In genomic region chr6:144090384-144090783, GRCh38 we compare ENCODE assay signal across 4 cellular contexts.
A peak's percentile ranks its signal among the peaks of the same experiment; 100 is the strongest.
TF ChIP-seq lines count a peak whose summit lies in the region.

No MANE protein-coding gene starts in this region.

TF ChIP-seq in SK-N-SH, 30 proteins besides CTCF, POLR2A, EP300 and RAD21 (continues in another document):
- TF ChIP-seq NRF1 (IDR thresholded peaks at IDR 0.05; ENCODE audit: low read depth, low read length) (no peak), RXRA (IDR thresholded peaks at IDR 0.05; ENCODE audit: borderline replicate concordance, low read depth) (no peak), REST (IDR thresholded peaks at IDR 0.05; ENCODE audit: low read depth, low read length) (no peak), RFX5 (IDR thresholded peaks at IDR 0.05; ENCODE audit: low read length) (no peak), SMC3 (IDR thresholded peaks at IDR 0.05; ENCODE audit: low read depth, low read length) (no peak), FOXM1 (IDR thresholded peaks at IDR 0.05; ENCODE audit: low read depth) (no peak), GABPA (IDR thresholded peaks at IDR 0.05; ENCODE audit: low read depth) (no peak), USF2 (IDR thresholded peaks at IDR 0.05; ENCODE audit: borderline replicate concordance, low read depth, low read length) (no peak), POLR2AphosphoS5 (IDR thresholded peaks at IDR 0.05; ENCODE audit: low read depth, low read length) (no peak), MEF2A (IDR thresholded peaks at IDR 0.05; ENCODE audit: borderline replicate concordance, low read depth) (no peak), CHD2 (IDR thresholded peaks at IDR 0.05; ENCODE audit: low read length, partially characterized antibody) (no peak), YY1 (IDR thresholded peaks at IDR 0.05; ENCODE audit: low read depth) (no peak), GATA2 (CRISPR knock-in tag; IDR thresholded peaks at IDR 0.05) (no peak)

TF ChIP-seq in SK-N-SH treated with all-trans-retinoic acid at 6 μM for 48 hours, 23 proteins besides CTCF, POLR2A, EP300 and RAD21:
- TF ChIP-seq ZFP3 (CRISPR knock-in tag; IDR thresholded peaks at IDR 0.05) = no peak

TF ChIP-seq in HCT116, 20 proteins besides CTCF, POLR2A, EP300 and RAD21:
- TF ChIP-seq SP1 (IDR thresholded peaks at IDR 0.05; ENCODE audit: low read depth) (no peak), JUND (IDR thresholded peaks at IDR 0.05) (no peak), MAX (IDR thresholded peaks at IDR 0.05) (no peak), ELF1 (IDR thresholded peaks at IDR 0.05; ENCODE audit: borderline replicate concordance, low read depth) (no peak), EZH2 (IDR thresholded peaks at IDR 0.05) (no peak), ATF3 (IDR thresholded peaks at IDR 0.05) (no peak), SRF (IDR thresholded peaks at IDR 0.05; ENCODE audit: low read depth) (no peak), POLR2AphosphoS5 (IDR thresholded peaks at IDR 0.05; ENCODE audit: low read depth, low read length) (no peak), SIN3A (IDR thresholded peaks at IDR 0.05; ENCODE audit: low read depth) (no peak)

TF ChIP-seq in GM12878, 131 proteins besides CTCF, POLR2A, EP300 and RAD21:
- TF ChIP-seq SMC3 (IDR thresholded peaks at IDR 0.05; ENCODE audit: borderline replicate concordance, low read length) = peak; percentile 30; the same call in 1 of the 2 replicates
- no peak for TF ChIP-seq CHD1 (IDR thresholded peaks at IDR 0.05; ENCODE audit: low read depth, low read length)
- no peak for TF ChIP-seq ESRRA (IDR thresholded peaks at IDR 0.05; ENCODE audit: low read length)
- no peak for TF ChIP-seq RUNX3 (IDR thresholded peaks at IDR 0.05; ENCODE audit: low read length)
- TF ChIP-seq, protein P1, sequence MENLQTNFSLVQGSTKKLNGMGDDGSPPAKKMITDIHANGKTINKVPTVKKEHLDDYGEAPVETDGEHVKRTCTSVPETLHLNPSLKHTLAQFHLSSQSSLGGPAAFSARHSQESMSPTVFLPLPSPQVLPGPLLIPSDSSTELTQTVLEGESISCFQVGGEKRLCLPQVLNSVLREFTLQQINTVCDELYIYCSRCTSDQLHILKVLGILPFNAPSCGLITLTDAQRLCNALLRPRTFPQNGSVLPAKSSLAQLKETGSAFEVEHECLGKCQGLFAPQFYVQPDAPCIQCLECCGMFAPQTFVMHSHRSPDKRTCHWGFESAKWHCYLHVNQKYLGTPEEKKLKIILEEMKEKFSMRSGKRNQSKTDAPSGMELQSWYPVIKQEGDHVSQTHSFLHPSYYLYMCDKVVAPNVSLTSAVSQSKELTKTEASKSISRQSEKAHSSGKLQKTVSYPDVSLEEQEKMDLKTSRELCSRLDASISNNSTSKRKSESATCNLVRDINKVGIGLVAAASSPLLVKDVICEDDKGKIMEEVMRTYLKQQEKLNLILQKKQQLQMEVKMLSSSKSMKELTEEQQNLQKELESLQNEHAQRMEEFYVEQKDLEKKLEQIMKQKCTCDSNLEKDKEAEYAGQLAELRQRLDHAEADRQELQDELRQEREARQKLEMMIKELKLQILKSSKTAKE (IDR thresholded peaks at IDR 0.05; ENCODE audit: low read depth, poor library complexity, severe bottlenecking) = peak; percentile 32
- no peak for TF ChIP-seq MEF2A (IDR thresholded peaks at IDR 0.05; ENCODE audit: insufficient read depth, low read depth, low read length)
